In genomic region chr5:96934695-96935555, GRCh38 we compare ENCODE assay signal across 1 cellular context.
TF ChIP-seq lines count a peak whose summit lies in the region.

No MANE protein-coding gene starts in this region.

TF ChIP-seq in WTC11, 78 proteins besides CTCF, POLR2A, EP300 and RAD21 (continued from another document):
- TF ChIP-seq ARID4B (CRISPR knock-in tag; IDR thresholded peaks at IDR 0.05; ENCODE audit: borderline replicate concordance) (0 out of 2 replicates have a peak, but pooled peaks have one; percentile 15), OVOL2 (CRISPR knock-in tag; IDR thresholded peaks at IDR 0.05; ENCODE audit: borderline replicate concordance) (no peak), ZNF416 (CRISPR knock-in tag; IDR thresholded peaks at IDR 0.05) (no peak), GTF2I (CRISPR knock-in tag; conservative IDR thresholded peaks at IDR 0.05) (no peak), IRF2 (CRISPR knock-in tag; IDR thresholded peaks at IDR 0.05; ENCODE audit: borderline replicate concordance, low read depth) (no peak), ELF4 (CRISPR knock-in tag; IDR thresholded peaks at IDR 0.05; ENCODE audit: low read depth) (no peak), MAX (CRISPR knock-in tag; IDR thresholded peaks at IDR 0.05) (peak; percentile 26; the same call in 1 of the 2 replicates), SOX15 (CRISPR knock-in tag; IDR thresholded peaks at IDR 0.05) (no peak), NFATC4 (CRISPR knock-in tag; IDR thresholded peaks at IDR 0.05) (no peak), ZNF425 (CRISPR knock-in tag; conservative IDR thresholded peaks at IDR 0.05) (no peak), RELA (CRISPR knock-in tag; IDR thresholded peaks at IDR 0.05; ENCODE audit: borderline replicate concordance) (no peak), IRF1 (CRISPR knock-in tag; IDR thresholded peaks at IDR 0.05) (no peak), MYBL2 (CRISPR knock-in tag; IDR thresholded peaks at IDR 0.05) (peak; percentile 55; the same call in 1 of the 2 replicates), NR1H2 (CRISPR knock-in tag; IDR thresholded peaks at IDR 0.05) (no peak), PRRX2 (CRISPR knock-in tag; IDR thresholded peaks at IDR 0.05) (no peak), PREB (CRISPR knock-in tag; IDR thresholded peaks at IDR 0.05; ENCODE audit: borderline replicate concordance) (no peak), GRHL2 (CRISPR knock-in tag; IDR thresholded peaks at IDR 0.05; ENCODE audit: insufficient replicate concordance, severe bottlenecking) (no peak), ZNF219 (CRISPR knock-in tag; IDR thresholded peaks at IDR 0.05; ENCODE audit: borderline replicate concordance) (no peak), RORB (CRISPR knock-in tag; IDR thresholded peaks at IDR 0.05) (no peak), SMAD4 (CRISPR knock-in tag; IDR thresholded peaks at IDR 0.05) (no peak), NFE2L1 (CRISPR knock-in tag; IDR thresholded peaks at IDR 0.05) (peak; percentile 51; the same call in 1 of the 2 replicates), ZNF423 (CRISPR knock-in tag; IDR thresholded peaks at IDR 0.05) (peak; percentile 96), TCF7 (CRISPR knock-in tag; IDR thresholded peaks at IDR 0.05; ENCODE audit: low read depth) (no peak), CDX4 (CRISPR knock-in tag; IDR thresholded peaks at IDR 0.05; ENCODE audit: borderline replicate concordance) (no peak)
- TF ChIP-seq, protein P1, sequence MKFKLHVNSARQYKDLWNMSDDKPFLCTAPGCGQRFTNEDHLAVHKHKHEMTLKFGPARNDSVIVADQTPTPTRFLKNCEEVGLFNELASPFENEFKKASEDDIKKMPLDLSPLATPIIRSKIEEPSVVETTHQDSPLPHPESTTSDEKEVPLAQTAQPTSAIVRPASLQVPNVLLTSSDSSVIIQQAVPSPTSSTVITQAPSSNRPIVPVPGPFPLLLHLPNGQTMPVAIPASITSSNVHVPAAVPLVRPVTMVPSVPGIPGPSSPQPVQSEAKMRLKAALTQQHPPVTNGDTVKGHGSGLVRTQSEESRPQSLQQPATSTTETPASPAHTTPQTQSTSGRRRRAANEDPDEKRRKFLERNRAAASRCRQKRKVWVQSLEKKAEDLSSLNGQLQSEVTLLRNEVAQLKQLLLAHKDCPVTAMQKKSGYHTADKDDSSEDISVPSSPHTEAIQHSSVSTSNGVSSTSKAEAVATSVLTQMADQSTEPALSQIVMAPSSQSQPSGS (CRISPR knock-in tag; IDR thresholded peaks at IDR 0.05; ENCODE audit: borderline replicate concordance, low read depth): no peak
- TF ChIP-seq, protein P2, sequence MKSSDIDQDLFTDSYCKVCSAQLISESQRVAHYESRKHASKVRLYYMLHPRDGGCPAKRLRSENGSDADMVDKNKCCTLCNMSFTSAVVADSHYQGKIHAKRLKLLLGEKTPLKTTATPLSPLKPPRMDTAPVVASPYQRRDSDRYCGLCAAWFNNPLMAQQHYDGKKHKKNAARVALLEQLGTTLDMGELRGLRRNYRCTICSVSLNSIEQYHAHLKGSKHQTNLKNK (CRISPR knock-in tag; IDR thresholded peaks at IDR 0.05): no peak
- TF ChIP-seq, protein P3, sequence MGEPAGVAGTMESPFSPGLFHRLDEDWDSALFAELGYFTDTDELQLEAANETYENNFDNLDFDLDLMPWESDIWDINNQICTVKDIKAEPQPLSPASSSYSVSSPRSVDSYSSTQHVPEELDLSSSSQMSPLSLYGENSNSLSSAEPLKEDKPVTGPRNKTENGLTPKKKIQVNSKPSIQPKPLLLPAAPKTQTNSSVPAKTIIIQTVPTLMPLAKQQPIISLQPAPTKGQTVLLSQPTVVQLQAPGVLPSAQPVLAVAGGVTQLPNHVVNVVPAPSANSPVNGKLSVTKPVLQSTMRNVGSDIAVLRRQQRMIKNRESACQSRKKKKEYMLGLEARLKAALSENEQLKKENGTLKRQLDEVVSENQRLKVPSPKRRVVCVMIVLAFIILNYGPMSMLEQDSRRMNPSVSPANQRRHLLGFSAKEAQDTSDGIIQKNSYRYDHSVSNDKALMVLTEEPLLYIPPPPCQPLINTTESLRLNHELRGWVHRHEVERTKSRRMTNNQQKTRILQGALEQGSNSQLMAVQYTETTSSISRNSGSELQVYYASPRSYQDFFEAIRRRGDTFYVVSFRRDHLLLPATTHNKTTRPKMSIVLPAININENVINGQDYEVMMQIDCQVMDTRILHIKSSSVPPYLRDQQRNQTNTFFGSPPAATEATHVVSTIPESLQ (CRISPR knock-in tag; IDR thresholded peaks at IDR 0.05): no peak
- TF ChIP-seq, protein P4, sequence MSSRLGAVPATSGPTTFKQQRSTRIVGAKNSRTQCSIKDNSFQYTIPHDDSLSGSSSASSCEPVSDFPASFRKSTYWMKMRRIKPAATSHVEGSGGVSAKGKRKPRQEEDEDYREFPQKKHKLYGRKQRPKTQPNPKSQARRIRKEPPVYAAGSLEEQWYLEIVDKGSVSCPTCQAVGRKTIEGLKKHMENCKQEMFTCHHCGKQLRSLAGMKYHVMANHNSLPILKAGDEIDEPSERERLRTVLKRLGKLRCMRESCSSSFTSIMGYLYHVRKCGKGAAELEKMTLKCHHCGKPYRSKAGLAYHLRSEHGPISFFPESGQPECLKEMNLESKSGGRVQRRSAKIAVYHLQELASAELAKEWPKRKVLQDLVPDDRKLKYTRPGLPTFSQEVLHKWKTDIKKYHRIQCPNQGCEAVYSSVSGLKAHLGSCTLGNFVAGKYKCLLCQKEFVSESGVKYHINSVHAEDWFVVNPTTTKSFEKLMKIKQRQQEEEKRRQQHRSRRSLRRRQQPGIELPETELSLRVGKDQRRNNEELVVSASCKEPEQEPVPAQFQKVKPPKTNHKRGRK (CRISPR knock-in tag; IDR thresholded peaks at IDR 0.05; ENCODE audit: borderline replicate concordance): no peak
- TF ChIP-seq, protein P5, sequence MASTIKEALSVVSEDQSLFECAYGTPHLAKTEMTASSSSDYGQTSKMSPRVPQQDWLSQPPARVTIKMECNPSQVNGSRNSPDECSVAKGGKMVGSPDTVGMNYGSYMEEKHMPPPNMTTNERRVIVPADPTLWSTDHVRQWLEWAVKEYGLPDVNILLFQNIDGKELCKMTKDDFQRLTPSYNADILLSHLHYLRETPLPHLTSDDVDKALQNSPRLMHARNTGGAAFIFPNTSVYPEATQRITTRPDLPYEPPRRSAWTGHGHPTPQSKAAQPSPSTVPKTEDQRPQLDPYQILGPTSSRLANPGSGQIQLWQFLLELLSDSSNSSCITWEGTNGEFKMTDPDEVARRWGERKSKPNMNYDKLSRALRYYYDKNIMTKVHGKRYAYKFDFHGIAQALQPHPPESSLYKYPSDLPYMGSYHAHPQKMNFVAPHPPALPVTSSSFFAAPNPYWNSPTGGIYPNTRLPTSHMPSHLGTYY (CRISPR knock-in tag; IDR thresholded peaks at IDR 0.05): no peak
TF ChIP-seq in WTC11: peak in this region for 14.
